ENCODE assay signal across 31 cellular contexts in genomic region chr1:68167211-68167610, GRCh38.
"Had no signal": no experiment of that assay in that cellular context is flagged by ENCODE, and none has a peak within 500 bp of the region (broad histone marks: within the 10 kb centered on the region; RNA-seq: fewer than 3 reads in every experiment).

No MANE protein-coding gene starts in this region.

- H3K4me1 Mint-ChIP-seq: activated B cell treated with CpG ODN at 0.5 μM for 24 hours; activated T-helper 17 cell treated with anti-CD3 and anti-CD28 coated beads, Interleukin-2, amount 50 U/mL, for 72 hours; central memory CD8-positive, alpha-beta T cell; T-helper 17 cell had no signal

- DNase-seq: activated B cell treated with CpG ODN at 0.5 μM for 24 hours; activated CD4-positive, alpha-beta T cell treated with anti-CD3 and anti-CD28 coated beads for 48 hours; activated CD4-positive, alpha-beta T cell treated with anti-CD3 and anti-CD28 coated beads, Interleukin-2, amount 50 U/mL, for 1 hour; activated CD4-positive, alpha-beta T cell treated with anti-CD3 and anti-CD28 coated beads, Interleukin-2, amount 50 U/mL, for 48 hours; activated CD8-positive, alpha-beta memory T cell treated with anti-CD3 and anti-CD28 coated beads for 24 hours; activated CD8-positive, alpha-beta T cell treated with anti-CD3 and anti-CD28 coated beads for 36 hours; activated effector memory CD4-positive, alpha-beta T cell treated with Interleukin-2 at 50 U/mL for 16 hours; activated gamma-delta T cell treated with Interleukin-2 at 50 U/mL for 16 hours; activated naive CD4-positive, alpha-beta T cell treated with anti-CD3 and anti-CD28 coated beads, Interleukin-2, amount 50 U/mL, for 16 hours; activated naive CD4-positive, alpha-beta T cell treated with Interleukin-2 at 50 U/mL for 16 hours; activated T-cell treated with anti-CD3 and anti-CD28 coated beads, Interleukin-2, amount 50 U/mL, for 4 hours; amniotic stem cell; anterior cingulate cortex; brain microvascular endothelial cell; cortex of kidney; dermis blood vessel endothelial cell; effector CD4-positive, alpha-beta T cell; effector memory CD8-positive, alpha-beta T cell; esophagus squamous epithelium; foreskin melanocyte; head of caudate nucleus; T-helper 1 cell; T-helper 17 cell; T1000; WERI-Rb-1 had no signal

- H3K27me3 Mint-ChIP-seq: activated CD8-positive, alpha-beta T cell treated with anti-CD3 and anti-CD28 coated beads for 36 hours; activated naive CD8-positive, alpha-beta T cell; central memory CD8-positive, alpha-beta T cell; effector memory CD8-positive, alpha-beta T cell; T-helper 17 cell had no signal

- ATAC-seq: activated CD4-positive, CD25-positive, alpha-beta regulatory T cell treated with anti-CD3 and anti-CD28 coated beads, Interleukin-2, amount 50 U/mL, for 24 hours; activated CD8-positive, alpha-beta T cell treated with anti-CD3 and anti-CD28 coated beads for 36 hours; activated T-cell treated with anti-CD3 and anti-CD28 coated beads, Interleukin-2, amount 50 U/mL, for 4 hours; activated T-helper 17 cell treated with anti-CD3 and anti-CD28 coated beads, Interleukin-2, amount 50 U/mL, for 72 hours; effector memory CD8-positive, alpha-beta T cell; T-helper 17 cell had no signal

- H3K27ac ChIP-seq: brain microvascular endothelial cell, epithelial cell of prostate, esophagus squamous epithelium, WERI-Rb-1 had no signal

- H3K4me3 ChIP-seq: esophagus squamous epithelium had no signal

- H3K9me3 Mint-ChIP-seq: activated CD8-positive, alpha-beta T cell treated with anti-CD3 and anti-CD28 coated beads for 36 hours; effector memory CD8-positive, alpha-beta T cell; T-helper 2 cell treated with Interferon-gamma antibody and Interleukin-4, amounts not matched to agents 5 μg/mL and 100 μg/mL, for 36 hours had no signal

- H3K27me3 ChIP-seq: brain microvascular endothelial cell, esophagus squamous epithelium had no signal

- H3K36me3 ChIP-seq: WERI-Rb-1 had no signal

- H3K36me3 Mint-ChIP-seq: activated naive CD8-positive, alpha-beta T cell had no signal

- H3K9me3 ChIP-seq: esophagus squamous epithelium had no signal

- H3K27ac Mint-ChIP-seq: activated B cell treated with CpG ODN at 0.5 μM for 24 hours; activated CD8-positive, alpha-beta T cell treated with anti-CD3 and anti-CD28 coated beads for 36 hours; activated naive CD8-positive, alpha-beta T cell; activated T-helper 17 cell treated with anti-CD3 and anti-CD28 coated beads, Interleukin-2, amount 50 U/mL, for 72 hours; effector memory CD8-positive, alpha-beta T cell; T-helper 17 cell; T-helper 2 cell treated with Interferon-gamma antibody and Interleukin-4, amounts not matched to agents 5 μg/mL and 100 μg/mL, for 36 hours had no signal

- H3K4me3 Mint-ChIP-seq: activated B cell treated with CpG ODN at 0.5 μM for 24 hours; activated CD8-positive, alpha-beta T cell treated with anti-CD3 and anti-CD28 coated beads for 36 hours; activated naive CD8-positive, alpha-beta T cell; activated T-cell treated with anti-CD3 and anti-CD28 coated beads, Interleukin-2, amount 50 U/mL, for 4 hours; activated T-helper 17 cell treated with anti-CD3 and anti-CD28 coated beads, Interleukin-2, amount 50 U/mL, for 72 hours; central memory CD8-positive, alpha-beta T cell; effector memory CD8-positive, alpha-beta T cell; T-helper 17 cell; T-helper 2 cell treated with Interferon-gamma antibody and Interleukin-4, amounts not matched to agents 5 μg/mL and 100 μg/mL, for 36 hours had no signal
